ENCODE assay signal across 25 cellular contexts in genomic region chr13:68254151-68254550, GRCh38.
"Had no signal": no experiment of that assay in that cellular context is flagged by ENCODE, and none has a peak within 500 bp of the region (broad histone marks: within the 10 kb centered on the region; RNA-seq: fewer than 3 reads in every experiment).

No MANE protein-coding gene starts in this region.

- H3K27ac ChIP-seq: esophagus squamous epithelium, gastrocnemius medialis, left lung, lower lobe of right lung, neutrophil, testis, transverse colon had no signal

- DNase-seq: activated CD4-positive, alpha-beta T cell treated with anti-CD3 and anti-CD28 coated beads for 1 hour; activated CD4-positive, alpha-beta T cell treated with anti-CD3 and anti-CD28 coated beads, Interleukin-2, amount 50 U/mL, for 1 hour; activated CD8-positive, alpha-beta memory T cell treated with anti-CD3 and anti-CD28 coated beads, Interleukin-2, amount 10 ng/mL, durations not matched to agents 7 days and 5 days; activated CD8-positive, alpha-beta T cell treated with anti-CD3 and anti-CD28 coated beads, Interleukin-2, amount 10 ng/mL, durations not matched to agents 7 days and 5 days; activated naive CD4-positive, alpha-beta T cell treated with Interleukin-2 at 50 U/mL for 16 hours; activated T-cell treated with anti-CD3 and anti-CD28 coated beads, Interleukin-2, amount 50 U/mL, for 48 hours; anterior cingulate cortex; dermis blood vessel endothelial cell; effector CD4-positive, alpha-beta T cell; esophagus squamous epithelium; gastrocnemius medialis; glutamatergic neuron; left lung; lower lobe of right lung; mucosa of descending colon; stimulated activated naive CD4-positive, alpha-beta T cell; T-helper 17 cell; T1000; testis; transverse colon had no signal

- FAIRE-seq: bronchial epithelial cell, colon, islet of Langerhans, urothelium cell line had no signal

- H3K9me3 ChIP-seq: gastrocnemius medialis, lower lobe of right lung, mucosa of descending colon, neutrophil, testis, transverse colon had no signal

- H3K36me3 ChIP-seq: esophagus squamous epithelium, gastrocnemius medialis, left lung, lower lobe of right lung, neutrophil, transverse colon had no signal

- H3K4me1 ChIP-seq: esophagus squamous epithelium, gastrocnemius medialis, left lung, lower lobe of right lung, testis, transverse colon had no signal

- H3K4me3 ChIP-seq: esophagus squamous epithelium, gastrocnemius medialis, left lung, lower lobe of right lung, mucosa of descending colon, testis, transverse colon had no signal

- H3K27me3 ChIP-seq: esophagus squamous epithelium, gastrocnemius medialis, left lung, neutrophil, testis, transverse colon had no signal
